In genomic region chr13:40590112-40590862, GRCh38 we compare ENCODE assay signal across 13 cellular contexts.
A peak's percentile ranks its signal among the peaks of the same experiment; 100 is the strongest.
DNase-seq lines count a peak whose midpoint lies in the region; ATAC-seq and TF ChIP-seq lines count a peak whose summit lies in the region.
"Had no signal": no experiment of that assay in that cellular context is flagged by ENCODE, and none has a peak within 500 bp of the region (broad histone marks: within the 10 kb centered on the region; RNA-seq: fewer than 3 reads in every experiment).

No MANE protein-coding gene starts in this region.

- 73 to 77% methylated on average over 8 of the region's 8 CpGs for WGBS in heart right ventricle, 2 donors
- WGBS in mesodermal cell (ENCODE audit: insufficient coverage in 2 of 2), 2 experiments = 94 to 100% methylated on average over 2 to 4 of the region's 8 CpGs
- 80 to 87% methylated on average over 8 of the region's 8 CpGs for WGBS in upper lobe of left lung, 2 donors

- H3K27ac ChIP-seq in heart right ventricle (peak overlapping the region in 9 of 10 donors; percentile 29 to 91 (median 69)), mesodermal cell (ENCODE audit: low read depth, low read length, severe bottlenecking) (peak overlapping the region; percentile 83), upper lobe of left lung (peak overlapping the region; percentile 16 to 78 (median 58))

- DNase-seq in heart right ventricle (no peak), left ventricle myocardium superior (no peak), upper lobe of left lung (no peak), KG1 (lab: John Stamatoyannopoulos, UW) (no peak), SHP77 (lab: John Stamatoyannopoulos, UW) (no peak), GM10248 (ENCODE audit: extremely low spot score) (no peak)
- DNase-seq in activated naive CD8-positive, alpha-beta T cell treated with anti-CD3 and anti-CD28 coated beads, Interleukin-2, amount 10 ng/mL, durations not matched to agents 7 days and 5 days = no peak
- DNase-seq: activated CD4-positive, alpha-beta T cell treated with anti-CD3 and anti-CD28 coated beads, Interleukin-2, amount 50 U/mL, for 4 hours; central memory CD4-positive, alpha-beta T cell; NCI-H1105 treated with DMSO at 0.1 percent for 48 hours; stimulated activated naive CD4-positive, alpha-beta T cell had no signal

- H3K4me3 Mint-ChIP-seq in activated naive CD8-positive, alpha-beta T cell treated with anti-CD3 and anti-CD28 coated beads, Interleukin-2, amount 10 ng/mL, durations not matched to agents 7 days and 5 days = peak overlapping the region; percentile 65

- no peaks in the 10 kb centered on the region for H3K36me3 ChIP-seq in heart right ventricle
- H3K36me3 ChIP-seq in mesodermal cell (ENCODE audit: control insufficient read depth, insufficient read depth, low read length) = no peaks in the 10 kb centered on the region
- no peaks in the 10 kb centered on the region for H3K36me3 ChIP-seq in upper lobe of left lung

- CTCF ChIA-PET in GM10248 (lab: Yijun Ruan, JAX) = interaction anchor here (0.9 to 2.2 kb wide), 4 partner anchors 9 to 134 kb away, joined by 3 to 8 read pairs (median 3); no protein-coding TSS in a partner anchor

- ATAC-seq in heart right ventricle (peak in 2 of 8 donors; percentile 1 to 7), left ventricle myocardium superior (no peak), upper lobe of left lung (ENCODE audit: low FRiP score in 2 of 2) (no peak)
- no peak for ATAC-seq in activated naive CD8-positive, alpha-beta T cell treated with anti-CD3 and anti-CD28 coated beads, Interleukin-2, amount 10 ng/mL, durations not matched to agents 7 days and 5 days (ENCODE audit: low read depth)
- ATAC-seq: Panc1 had no signal

- H3K36me3 Mint-ChIP-seq in activated naive CD8-positive, alpha-beta T cell treated with anti-CD3 and anti-CD28 coated beads, Interleukin-2, amount 10 ng/mL, durations not matched to agents 7 days and 5 days = peaks cover 3% of the 10 kb centered on the region

- peak overlapping the region; percentile 85 for H3K27ac Mint-ChIP-seq in activated naive CD8-positive, alpha-beta T cell treated with anti-CD3 and anti-CD28 coated beads, Interleukin-2, amount 10 ng/mL, durations not matched to agents 7 days and 5 days

- intact Hi-C loops in heart right ventricle (cut with DNase I) = loop anchor here in 2 of 10 donors (5.0 to 10.0 kb wide), 2 partner anchors 65 to 72 kb away; no protein-coding TSS in a partner anchor
- intact Hi-C loops in left ventricle myocardium superior (cut with micrococcal nuclease) = no loop called here

- TF ChIP-seq CTCF in heart right ventricle (IDR thresholded peaks at IDR 0.05) = no peak
- TF ChIP-seq CTCF in upper lobe of left lung (IDR thresholded peaks at IDR 0.05) = no peak
- TF ChIP-seq CTCF in GM10248 (IDR thresholded peaks at IDR 0.05; ENCODE audit: control extremely low read depth, extremely low read depth, low read depth, missing control alignments) = no peak

- no peak for TF ChIP-seq EP300 in upper lobe of left lung (IDR thresholded peaks at IDR 0.05)

- H3K27me3 ChIP-seq in heart right ventricle = no peaks in the 10 kb centered on the region
- H3K27me3 ChIP-seq in upper lobe of left lung = no peaks in the 10 kb centered on the region

- H3K9me3 ChIP-seq in heart right ventricle (no peaks in the 10 kb centered on the region), mesodermal cell (ENCODE audit: control insufficient read depth, low read length) (no peaks in the 10 kb centered on the region), upper lobe of left lung (no peaks in the 10 kb centered on the region)

- no peak overlapping the region for H3K4me3 ChIP-seq in heart right ventricle
- H3K4me3 ChIP-seq in mesodermal cell (ENCODE audit: extremely low read depth, insufficient read depth, low read length, poor library complexity, severe bottlenecking) = no peak overlapping the region
- no peak overlapping the region for H3K4me3 ChIP-seq in upper lobe of left lung

- H3K27me3 Mint-ChIP-seq in activated naive CD8-positive, alpha-beta T cell treated with anti-CD3 and anti-CD28 coated beads, Interleukin-2, amount 10 ng/mL, durations not matched to agents 7 days and 5 days = no peaks in the 10 kb centered on the region

- H3K4me1 ChIP-seq in heart right ventricle = peaks cover 17 to 97% (median 70%) of the 10 kb centered on the region in 9 donors
- H3K4me1 ChIP-seq in mesodermal cell (ENCODE audit: control insufficient read depth, insufficient read depth, low read length, poor library complexity, severe bottlenecking) = peaks cover 15% of the 10 kb centered on the region
- H3K4me1 ChIP-seq in upper lobe of left lung = peaks cover 44 to 64% (median 55%) of the 10 kb centered on the region in 4 donors

- no peak for TF ChIP-seq POLR2A in upper lobe of left lung (IDR thresholded peaks at IDR 0.05)

- POLR2A ChIA-PET in activated naive CD8-positive, alpha-beta T cell treated with anti-CD3 and anti-CD28 coated beads, Interleukin-2, amount 10 ng/mL, durations not matched to agents 7 days and 5 days (lab: Charles Lee) = interaction anchor here (0.5 kb wide), 1 partner anchor 34 kb away, joined by 3 read pairs; no protein-coding TSS in a partner anchor
- POLR2A ChIA-PET in GM10248 (lab: Yijun Ruan, JAX) = no interaction called here

- H3K4me1 Mint-ChIP-seq in activated naive CD8-positive, alpha-beta T cell treated with anti-CD3 and anti-CD28 coated beads, Interleukin-2, amount 10 ng/mL, durations not matched to agents 7 days and 5 days = peaks cover 56% of the 10 kb centered on the region

- no peaks in the 10 kb centered on the region for H3K9me3 Mint-ChIP-seq in activated naive CD8-positive, alpha-beta T cell treated with anti-CD3 and anti-CD28 coated beads, Interleukin-2, amount 10 ng/mL, durations not matched to agents 7 days and 5 days
